ENCODE assay signal across 19 cellular contexts in the genomic region with DNA sequence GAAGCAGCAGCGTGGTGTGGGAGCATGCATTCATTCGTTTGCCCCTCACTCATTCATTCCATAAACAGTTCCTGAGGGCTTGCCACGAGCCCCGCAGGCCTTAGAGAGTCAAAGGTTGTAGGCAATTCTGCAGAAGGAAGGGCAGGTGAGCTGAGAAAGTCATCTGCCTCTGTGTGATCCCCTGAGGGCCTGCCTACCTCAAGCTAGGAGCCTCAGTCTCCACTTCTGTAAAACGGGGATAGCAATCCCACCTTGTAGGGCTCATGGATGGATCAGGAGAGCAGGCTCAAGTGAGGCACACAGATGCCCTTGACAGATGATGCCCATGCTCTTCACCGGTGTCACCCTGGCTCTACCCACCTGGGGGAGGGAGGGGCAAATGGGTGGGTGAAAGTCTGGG. TPM values are rescaled to one million over a fixed set of nuclear protein-coding genes. Genes with fewer than 3 reads are reported as not detected.
DNase-seq lines count a peak whose midpoint lies in the region; ATAC-seq, FAIRE-seq and TF ChIP-seq lines count a peak whose summit lies in the region.
"Had no signal": no experiment of that assay in that cellular context is flagged by ENCODE, and none has a peak within 500 bp of the region (broad histone marks: within the 10 kb centered on the region; RNA-seq: fewer than 3 reads in every experiment).

No MANE protein-coding gene starts in this region.

- H3K79me2 ChIP-seq in HepG2 (ENCODE audit: insufficient read depth, low read length): peaks cover 32% of the 10 kb centered on the region

- ATAC-seq in HepG2 (no peak), right lobe of liver (no peak), T-cell (replicated peaks in 1 of 4) (no peak), lower lobe of right lung (no peak)
- ATAC-seq in effector memory CD8-positive, alpha-beta T cell (replicated peaks): no peak
- ATAC-seq: sciatic nerve had no signal

- CTCF ChIA-PET in HepG2 (lab: Yijun Ruan, JAX; ENCODE audit: low intra/inter-chr PET ratio, low total read pairs): no interaction called here
- CTCF ChIA-PET in T-cell (lab: Charles Lee): interaction anchor here in 1 of 2 donors (0.5 to 3.1 kb wide), 2 partner anchors 15 to 16 kb away, joined by 3 to 19 read pairs; no protein-coding TSS in a partner anchor

- intact Hi-C loops in HepG2 (cut with micrococcal nuclease; ENCODE audit: unreplicated experiment): no loop called here
- intact Hi-C loops in right lobe of liver (cut with DNase I): no loop called here
- intact Hi-C loops in tibial artery (cut with DNase I; ENCODE audit: low total_unique reads): no loop called here
- intact Hi-C loops in lower lobe of right lung (cut with DNase I): no loop called here

- no peak overlapping the region for H3K4me3 ChIP-seq in HepG2 (replicated peaks in 1 of 3; ENCODE audit: insufficient read depth in 1 of 3, low read depth in 2 of 3, low read length in 3 of 3)
- H3K4me3 ChIP-seq in right lobe of liver: no peak overlapping the region
- no peak overlapping the region for H3K4me3 ChIP-seq in tibial artery
- no peak overlapping the region for H3K4me3 ChIP-seq in lower lobe of right lung
- no peak overlapping the region for H3K4me3 ChIP-seq in Peyer's patch
- H3K4me3 ChIP-seq: HAP-1, left ventricle myocardium inferior, vagina had no signal

- H3K27me3 ChIP-seq in HepG2 (ENCODE audit: control insufficient read depth in 1 of 2, insufficient read depth in 2 of 2, low read length in 2 of 2): no peaks in the 10 kb centered on the region
- no peaks in the 10 kb centered on the region for H3K27me3 ChIP-seq in right lobe of liver
- H3K27me3 ChIP-seq in tibial artery: no peaks in the 10 kb centered on the region
- no peaks in the 10 kb centered on the region for H3K27me3 ChIP-seq in lower lobe of right lung (ENCODE audit: low read depth)
- no peaks in the 10 kb centered on the region for H3K27me3 ChIP-seq in Peyer's patch
- H3K27me3 ChIP-seq: vagina had no signal

- BruUV-seq in HepG2 (replicated peaks; lab: Mats Ljungman, UMichigan): no TSS peak

- POLR2A ChIA-PET in HepG2 (lab: Yijun Ruan, JAX) (interaction anchor here (1.1 kb wide), 1 partner anchor 20 kb away, joined by 3 read pairs; no protein-coding TSS in a partner anchor), T-cell (lab: Charles Lee) (interaction anchor here in 1 of 2 donors (1.0 kb wide), 1 partner anchor 15 kb away, joined by 3 read pairs; no protein-coding TSS in a partner anchor)

- H3K9me3 ChIP-seq in HepG2 (ENCODE audit: low read length) (no peaks in the 10 kb centered on the region), right lobe of liver (no peaks in the 10 kb centered on the region), tibial artery (no peaks in the 10 kb centered on the region), lower lobe of right lung (no peaks in the 10 kb centered on the region), Peyer's patch (no peaks in the 10 kb centered on the region)
- H3K9me3 ChIP-seq: HAP-1, left ventricle myocardium inferior, vagina had no signal

- no peak for FAIRE-seq in HepG2 (lab: Jason Lieb, UNC)
- FAIRE-seq: D721Med had no signal

- TF ChIP-seq CTCF in HepG2 (CRISPR knock-in tag; IDR thresholded peaks at IDR 0.05) (no peak), right lobe of liver (IDR thresholded peaks at IDR 0.05) (no peak), tibial artery (IDR thresholded peaks at IDR 0.05) (no peak), lower lobe of right lung (IDR thresholded peaks at IDR 0.05) (no peak), Peyer's patch (IDR thresholded peaks at IDR 0.05) (no peak)

- H3K9ac ChIP-seq in HepG2 (ENCODE audit: insufficient read depth, low read depth, low read length): no peak overlapping the region

- peak overlapping the region in 2 of 3 donors; percentile 28 to 87 for H3K4me3 Mint-ChIP-seq in T-cell
- peak overlapping the region; percentile 76 to 91 for H3K4me3 Mint-ChIP-seq in effector memory CD8-positive, alpha-beta T cell

- H3K36me3 Mint-ChIP-seq in T-cell: peaks cover 9% of the 10 kb centered on the region
- peaks cover 100% of the 10 kb centered on the region for H3K36me3 Mint-ChIP-seq in effector memory CD8-positive, alpha-beta T cell (ENCODE audit: insufficient read depth)

- H4K20me1 ChIP-seq in HepG2 (ENCODE audit: insufficient read depth, low read length): peaks cover 3% of the 10 kb centered on the region; the same call in 1 of the 2 replicates

- no peaks in the 10 kb centered on the region for H3K9me3 Mint-ChIP-seq in T-cell
- H3K9me3 Mint-ChIP-seq in effector memory CD8-positive, alpha-beta T cell: peaks cover 0 to 2% of the 10 kb centered on the region in 2 donors

- H3K4me1 ChIP-seq in HepG2 (ENCODE audit: insufficient read depth, low read length): peaks cover 27% of the 10 kb centered on the region
- no peaks in the 10 kb centered on the region for H3K4me1 ChIP-seq in right lobe of liver
- peaks cover 8 to 74% (median 64%) of the 10 kb centered on the region in 4 donors for H3K4me1 ChIP-seq in tibial artery
- peaks cover 80% of the 10 kb centered on the region for H3K4me1 ChIP-seq in lower lobe of right lung
- peaks cover 0 to 37% (median 26%) of the 10 kb centered on the region in 4 donors for H3K4me1 ChIP-seq in Peyer's patch
- H3K4me1 ChIP-seq: HAP-1 had no signal

- peak overlapping the region; percentile 97 to 98 for H3K27ac Mint-ChIP-seq in T-cell
- H3K27ac Mint-ChIP-seq in effector memory CD8-positive, alpha-beta T cell: peak overlapping the region; percentile 94 to 96

- DNase-seq in HepG2 (ENCODE audit: low spot score) (no peak), right lobe of liver (no peak), T-cell (no peak), tibial artery (no peak), lower lobe of right lung (no peak), Peyer's patch (no peak), NCI-H526 treated with DMSO at 0.1 percent for 48 hours (lab: John Stamatoyannopoulos, UW) (no peak)
- DNase-seq in effector memory CD8-positive, alpha-beta T cell: no peak
- DNase-seq: left ventricle myocardium inferior; MV-4-11; NCI-H2029; NCI-H510A; SHP77; stimulated activated CD4-positive, alpha-beta T cell treated with anti-CD3 and anti-CD28 coated beads, Interleukin-2, amount 100 ng/mL, for 24 hours had no signal

- no peak for TF ChIP-seq RAD21 in HepG2 (CRISPR knock-in tag; IDR thresholded peaks at IDR 0.05)

- H3K4me1 Mint-ChIP-seq in T-cell: peaks cover 85 to 94% (median 90%) of the 10 kb centered on the region in 3 donors
- peaks cover 76 to 80% of the 10 kb centered on the region in 2 donors for H3K4me1 Mint-ChIP-seq in effector memory CD8-positive, alpha-beta T cell (ENCODE audit: low read depth in 2 of 2)

- 92% methylated on average over 2 of the region's 6 CpGs for WGBS in HepG2 (ENCODE audit: low lambda C conversion rate)
- WGBS in right lobe of liver (ENCODE audit: insufficient coverage, low coverage, low lambda C conversion rate, missing lambda C conversion rate): 67% methylated on average over 1 of the region's 6 CpGs

- H3K36me3 ChIP-seq in HepG2 (replicated peaks in 1 of 2; ENCODE audit: control insufficient read depth in 1 of 2, insufficient read depth in 2 of 2, low read length in 2 of 2) (0 out of 5 replicates have a peak, but pooled peaks cover 0 to 2% of the 10 kb centered on the region in 2 experiments), right lobe of liver (no peaks in the 10 kb centered on the region), tibial artery (no peaks in the 10 kb centered on the region), lower lobe of right lung (no peaks in the 10 kb centered on the region), Peyer's patch (no peaks in the 10 kb centered on the region)
- H3K36me3 ChIP-seq: HAP-1, left ventricle myocardium inferior, vagina had no signal

- H3K4me2 ChIP-seq in HepG2 (ENCODE audit: low read depth, low read length): no peak overlapping the region

- in situ Hi-C loops in HepG2 (cut with HindIII; ENCODE audit: extremely low pct_ligation_motif_present, low pct_unique_long_range_greater_than_20kb): no loop called here

- TF ChIP-seq POLR2A in HepG2 (IDR thresholded peaks at IDR 0.05; ENCODE audit: insufficient read depth in 1 of 2, low read depth in 2 of 2, low read length in 2 of 2) (no peak), right lobe of liver (IDR thresholded peaks at IDR 0.05) (no peak), Peyer's patch (IDR thresholded peaks at IDR 0.05) (no peak)

- no peak overlapping the region for H3K27ac ChIP-seq in HepG2 (ENCODE audit: extremely low read length, insufficient read depth, low read length)
- H3K27ac ChIP-seq in right lobe of liver: no peak overlapping the region
- H3K27ac ChIP-seq in tibial artery: peak overlapping the region; percentile 85 to 86
- no peak overlapping the region for H3K27ac ChIP-seq in lower lobe of right lung
- peak overlapping the region in 1 of 4 donors; percentile 85 for H3K27ac ChIP-seq in Peyer's patch
- H3K27ac ChIP-seq: HL-60, vagina had no signal

- H2AFZ ChIP-seq in HepG2 (ENCODE audit: low read length): no peak overlapping the region

- TF ChIP-seq EP300 in HepG2 (IDR thresholded peaks at IDR 0.05; ENCODE audit: low read depth in 2 of 2, low read length in 2 of 2) (no peak), HepG2 (CRISPR knock-in tag; IDR thresholded peaks at IDR 0.05; ENCODE audit: borderline replicate concordance) (no peak)

- no peaks in the 10 kb centered on the region for H3K27me3 Mint-ChIP-seq in T-cell
- H3K27me3 Mint-ChIP-seq in effector memory CD8-positive, alpha-beta T cell: no peaks in the 10 kb centered on the region

RNA-seq across cellular contexts. Expression of a gene that starts 26.6 kb away (rescaled TPM):
- total RNA-seq in HepG2 (2016; rRNA removed; fragmentation: Illumina TruSeq; extraction: Trizol): 58.5 and 76.4 TPM in 2 replicates
- 7.2 and 7.7 TPM in 2 replicates for total RNA-seq in HepG2 (2016; cell fraction: cytosol; rRNA removed; fragmentation: Illumina TruSeq; extraction: Trizol; ENCODE audit: low read depth)
- total RNA-seq in HepG2 (2016; cell fraction: insoluble cytoplasmic fraction; rRNA removed; fragmentation: Illumina TruSeq; extraction: Trizol): 53.0 and 79.3 TPM in 2 replicates
- 22.0 and 22.8 TPM in 2 replicates for total RNA-seq in HepG2 (2016; cell fraction: membrane; rRNA removed; fragmentation: Illumina TruSeq; extraction: Trizol)
- total RNA-seq in HepG2 (2016; cell fraction: nucleus; rRNA removed; fragmentation: Illumina TruSeq; extraction: Trizol): 52.1 and 60.8 TPM in 2 replicates
- polyA plus RNA-seq in HepG2 (2011; rRNA removed): 229 and 240 TPM in 2 replicates
- polyA plus RNA-seq in HepG2 (2011; cell fraction: cytosol; rRNA removed): 210 and 362 TPM in 2 replicates
- 328 and 432 TPM in 2 replicates for polyA plus RNA-seq in HepG2 (2011; cell fraction: nucleus; rRNA removed)
- 87.2 and 88.3 TPM in 2 replicates for polyA plus RNA-seq in HepG2 (2012)
- polyA plus RNA-seq in HepG2 (2016; cell fraction: cytosol; fragmentation: Illumina TruSeq; extraction: Trizol; ENCODE audit: low read depth): 7.1 and 8.1 TPM in 2 replicates
- polyA plus RNA-seq in HepG2 (2016; cell fraction: insoluble cytoplasmic fraction; fragmentation: Illumina TruSeq; extraction: Trizol; ENCODE audit: low read depth): 53.0 and 59.0 TPM in 2 replicates
- 16.0 and 17.1 TPM in 2 replicates for polyA plus RNA-seq in HepG2 (2016; cell fraction: membrane; fragmentation: Illumina TruSeq; extraction: Trizol; ENCODE audit: low read depth)
- polyA plus RNA-seq in HepG2 (2016; cell fraction: nucleus; fragmentation: Illumina TruSeq; extraction: Trizol; ENCODE audit: insufficient read depth, low read depth): 91.4 and 94.6 TPM in 2 replicates
- 12.3 and 373 TPM in 2 replicates for polyA minus RNA-seq in HepG2 (2011; rRNA and poly(A)+ RNA removed; ENCODE audit: low replicate concordance)
- 140 and 148 TPM in 2 replicates for polyA minus RNA-seq in HepG2 (2011; cell fraction: cytosol; rRNA and poly(A)+ RNA removed)
- 129 and 138 TPM in 2 replicates for polyA minus RNA-seq in HepG2 (2011; cell fraction: nucleus; rRNA and poly(A)+ RNA removed)
- 100 to 1,000 TPM; 218 to 364 (median 265) TPM for total RNA-seq in right lobe of liver
- total RNA-seq in T-cell: 1 to 10 TPM in 4 of 5 donors, under 1 TPM in 1; 0.85 to 2.8 (median 2.2) TPM
- 11.7 TPM for total RNA-seq in lower lobe of right lung
- 1 to 10 TPM; 2.8 to 5.8 (median 4.1) TPM for total RNA-seq in Peyer's patch

RNA-seq across cellular contexts. Expression of a gene that starts 27.5 kb away (rescaled TPM):
- total RNA-seq in HepG2 (2016; rRNA removed; fragmentation: Illumina TruSeq; extraction: Trizol): 16.3 and 16.7 TPM in 2 replicates
- total RNA-seq in HepG2 (2016; cell fraction: cytosol; rRNA removed; fragmentation: Illumina TruSeq; extraction: Trizol; ENCODE audit: low read depth): 1.4 and 1.9 TPM in 2 replicates
- total RNA-seq in HepG2 (2016; cell fraction: insoluble cytoplasmic fraction; rRNA removed; fragmentation: Illumina TruSeq; extraction: Trizol): 12.2 and 17.7 TPM in 2 replicates
- 3.8 and 4.9 TPM in 2 replicates for total RNA-seq in HepG2 (2016; cell fraction: membrane; rRNA removed; fragmentation: Illumina TruSeq; extraction: Trizol)
- 10.0 and 11.1 TPM in 2 replicates for total RNA-seq in HepG2 (2016; cell fraction: nucleus; rRNA removed; fragmentation: Illumina TruSeq; extraction: Trizol)
- polyA plus RNA-seq in HepG2 (2011; rRNA removed): 6.9 and 7.3 TPM in 2 replicates
- polyA plus RNA-seq in HepG2 (2011; cell fraction: cytosol; rRNA removed): 8.4 and 12.3 TPM in 2 replicates
- 21.1 and 21.8 TPM in 2 replicates for polyA plus RNA-seq in HepG2 (2011; cell fraction: nucleus; rRNA removed)
- 5.7 and 8.6 TPM in 2 replicates for polyA plus RNA-seq in HepG2 (2012)
- polyA plus RNA-seq in HepG2 (2016; cell fraction: cytosol; fragmentation: Illumina TruSeq; extraction: Trizol; ENCODE audit: low read depth): 0.47 and 1.00 TPM in 2 replicates
- 9.4 and 11.8 TPM in 2 replicates for polyA plus RNA-seq in HepG2 (2016; cell fraction: insoluble cytoplasmic fraction; fragmentation: Illumina TruSeq; extraction: Trizol; ENCODE audit: low read depth)
- polyA plus RNA-seq in HepG2 (2016; cell fraction: membrane; fragmentation: Illumina TruSeq; extraction: Trizol; ENCODE audit: low read depth): 1.5 and 1.6 TPM in 2 replicates
- polyA plus RNA-seq in HepG2 (2016; cell fraction: nucleus; fragmentation: Illumina TruSeq; extraction: Trizol; ENCODE audit: insufficient read depth, low read depth): 13.9 and 14.1 TPM in 2 replicates
- polyA minus RNA-seq in HepG2 (2011; rRNA and poly(A)+ RNA removed; ENCODE audit: low replicate concordance): 2.4 and 21.3 TPM in 2 replicates
- 10.2 and 10.5 TPM in 2 replicates for polyA minus RNA-seq in HepG2 (2011; cell fraction: cytosol; rRNA and poly(A)+ RNA removed)
- polyA minus RNA-seq in HepG2 (2011; cell fraction: nucleus; rRNA and poly(A)+ RNA removed): 4.0 and 6.3 TPM in 2 replicates
- 10 to 100 TPM in 2 of 6 experiments, 1 to 10 TPM in 4; 2.9 to 12.7 (median 7.2) TPM for total RNA-seq in right lobe of liver
- 10 to 100 TPM; 36.0 to 76.2 (median 37.7) TPM for total RNA-seq in T-cell
- total RNA-seq in lower lobe of right lung: 9.8 TPM
- 10 to 100 TPM in 1 of 4 donors, 1 to 10 TPM in 3; 1.9 to 14.9 (median 3.8) TPM for total RNA-seq in Peyer's patch

Comparison
In these comparisons a context has a peak if more than half of its experiments do, and no peak if none do; other contexts are left out.
1. H3K27ac ChIP-seq: peak in tibial artery (2 of 2); none in HepG2 (single experiment), right lobe of liver (0 of 3) and lower lobe of right lung (single experiment).